Comparison of ENCODE assay signal across 10 cellular contexts in the genomic region with DNA sequence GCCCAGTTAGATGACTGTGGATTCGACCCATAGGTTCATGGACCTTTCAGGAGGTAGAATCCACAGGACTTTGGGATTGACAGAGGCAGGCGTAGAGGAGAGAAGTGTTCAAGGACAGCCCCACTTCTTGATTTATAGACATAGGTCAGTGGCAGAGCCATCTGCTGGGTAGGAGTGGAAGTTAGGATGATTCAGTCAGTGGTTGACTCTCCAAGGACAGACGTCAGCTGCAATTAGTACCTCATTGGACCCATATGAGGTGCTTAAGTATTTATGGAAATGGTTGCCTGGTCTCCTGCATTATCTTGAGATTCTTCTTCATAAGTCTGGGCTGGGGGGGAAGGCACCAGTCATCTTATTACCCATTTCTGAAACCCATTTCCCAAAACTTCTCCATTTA.
A peak's percentile ranks its signal among the peaks of the same experiment; 100 is the strongest.
DNase-seq lines count a peak whose midpoint lies in the region; ATAC-seq, FAIRE-seq and TF ChIP-seq lines count a peak whose summit lies in the region.
"Had no signal": no experiment of that assay in that cellular context is flagged by ENCODE, and none has a peak within 500 bp of the region (broad histone marks: within the 10 kb centered on the region; RNA-seq: fewer than 3 reads in every experiment).

No MANE protein-coding gene starts in this region.

- no peaks in the 10 kb centered on the region for H3K27me3 Mint-ChIP-seq in GM23338 (ENCODE audit: insufficient read depth, low read depth, poor library complexity)

- in situ Hi-C loops in K562 (cut with MboI): no loop called here

- TF ChIP-seq POLR2A in K562 (conservative IDR thresholded peaks at IDR 0.05): no peak

- H3K4me2 ChIP-seq in GM23338 (no peak overlapping the region), K562 (ENCODE audit: insufficient read depth, low read length) (no peak overlapping the region)

- CTCF ChIA-PET in K562 (lab: Yijun Ruan, JAX; ENCODE audit: low intra/inter-chr PET ratio): no interaction called here

- 0% methylated on average over 3 of the region's 3 CpGs for WGBS in K562 (ENCODE audit: insufficient coverage, low coverage, missing lambda C conversion rate)

- H3K9me1 ChIP-seq in K562 (ENCODE audit: control insufficient read depth, insufficient read depth, low read length): no peaks in the 10 kb centered on the region

- H3K27ac ChIP-seq in GM23338 (ENCODE audit: low read depth) (no peak overlapping the region), K562 (ENCODE audit: extremely low read depth, low read depth, low read length) (no peak overlapping the region)

- intact Hi-C loops in K562 (cut with micrococcal nuclease): no loop called here

- peak; percentile 78 for FAIRE-seq in K562 (lab: Jason Lieb, UNC)

- ATAC-seq in GM23338 (peak; percentile 77), K562 (peak; percentile 95), HG02885 (IDR thresholded peaks at IDR 0.05; ENCODE audit: poor library complexity, unreplicated experiment) (no peak)

- H3K9ac ChIP-seq in K562 (ENCODE audit: insufficient read depth in 1 of 2, low read depth in 2 of 2, low read length in 2 of 2): no peak overlapping the region

- H3K4me1 ChIP-seq in GM23338 (ENCODE audit: insufficient read depth) (no peaks in the 10 kb centered on the region), K562 (replicated peaks in 1 of 2; ENCODE audit: control insufficient read depth in 2 of 2, insufficient read depth in 2 of 2, low read length in 2 of 2) (no peaks in the 10 kb centered on the region; a peak in 1 of 5 replicates)

- TF ChIP-seq CTCF in GM23338 (conservative IDR thresholded peaks at IDR 0.05; ENCODE audit: low read depth in 2 of 2) (peak in 1 of 2 experiments; percentile 61; a peak in 2 of 4 replicates), K562 (IDR thresholded peaks at IDR 0.05 in 2 of 3, conservative IDR thresholded peaks at IDR 0.05 in 1 of 3; ENCODE audit: insufficient read depth in 2 of 3, low read depth in 1 of 3, low read length in 3 of 3) (peak in 2 of 3 experiments; percentile 22 to 42; a peak in 3 of 6 replicates)

- H3K4me3 Mint-ChIP-seq in GM23338: no peak overlapping the region
- H3K4me3 Mint-ChIP-seq: activated B cell treated with CpG ODN at 0.5 μM for 24 hours had no signal

- H3K27me3 ChIP-seq in GM23338 (ENCODE audit: insufficient read depth) (no peaks in the 10 kb centered on the region), K562 (ENCODE audit: control insufficient read depth in 2 of 2, insufficient read depth in 2 of 2, low read length in 2 of 2) (no peaks in the 10 kb centered on the region)

- H3K79me2 ChIP-seq in GM23338 (replicated peaks; ENCODE audit: insufficient read depth) (no peaks in the 10 kb centered on the region), K562 (ENCODE audit: control insufficient read depth, insufficient read depth, low read length) (no peaks in the 10 kb centered on the region)

- H2AFZ ChIP-seq in GM23338: peak overlapping the region; percentile 90
- H2AFZ ChIP-seq in K562 (ENCODE audit: low read depth, low read length): 0 out of 2 replicates have a peak overlapping the region, but pooled peaks have one; percentile 35

- H3K36me3 Mint-ChIP-seq in GM23338 (ENCODE audit: low read depth): no peaks in the 10 kb centered on the region

- H3K4me3 ChIP-seq in GM23338: no peak overlapping the region
- no peak overlapping the region for H3K4me3 ChIP-seq in K562

- H3K9me3 Mint-ChIP-seq in GM23338: peaks cover 10% of the 10 kb centered on the region; the same call in 2 of the 3 replicates
- H3K9me3 Mint-ChIP-seq: activated B cell treated with CpG ODN at 0.5 μM for 24 hours had no signal

- TF ChIP-seq RAD21 in K562 (CRISPR knock-in tag; conservative IDR thresholded peaks at IDR 0.05 in 1 of 2, IDR thresholded peaks at IDR 0.05 in 1 of 2): peak in 1 of 2 experiments; percentile 50; a peak in 2 of 4 replicates

- BruUV-seq in K562 (replicated peaks; lab: Mats Ljungman, UMichigan): no TSS peak

- 0 out of 2 replicates have a peak, but pooled peaks cover 4% of the 10 kb centered on the region for H3K9me2 ChIP-seq in GM23338 (ENCODE audit: insufficient read depth)

- POLR2A ChIA-PET in K562 (lab: Yijun Ruan, JAX): no interaction called here

- DNase-seq in GM23338 (ENCODE audit: low spot score) (peak; percentile 34), NCI-H460 (ENCODE audit: extremely low read depth, low read depth) (peak; percentile 14), K562 (ENCODE audit: extremely low read depth in 1 of 4, low spot score in 3 of 4) (peak in 2 of 4 experiments; percentile 38 to 44), myocyte (ENCODE audit: low read depth) (peak; percentile 39), NCI-H2029 (lab: John Stamatoyannopoulos, UW) (no peak), NCI-H2107 (lab: John Stamatoyannopoulos, UW) (no peak)
- DNase-seq: activated B cell treated with CpG ODN at 0.5 μM for 24 hours; activated effector memory CD4-positive, alpha-beta T cell treated with anti-CD3 and anti-CD28 coated beads, Interleukin-2, amount 50 U/mL, for 16 hours; NCI-H187 treated with DMSO at 0.1 percent for 48 hours had no signal

- no peaks in the 10 kb centered on the region for H3K9me3 ChIP-seq in K562 (replicated peaks; ENCODE audit: control insufficient read depth, insufficient read depth, low read depth, low read length)

- no peaks in the 10 kb centered on the region for H3K4me1 Mint-ChIP-seq in GM23338
- H3K4me1 Mint-ChIP-seq: activated B cell treated with CpG ODN at 0.5 μM for 24 hours had no signal

- H4K20me1 ChIP-seq in GM23338 (replicated peaks; ENCODE audit: insufficient read depth): no peaks in the 10 kb centered on the region
- no peaks in the 10 kb centered on the region for H4K20me1 ChIP-seq in K562 (replicated peaks; ENCODE audit: control insufficient read depth, insufficient read depth, low read length)

- TF ChIP-seq EP300 in K562 (IDR thresholded peaks at IDR 0.05; ENCODE audit: low read length): no peak

- H3K27ac Mint-ChIP-seq in GM23338: 0 out of 2 replicates have a peak overlapping the region, but pooled peaks have one; percentile 3
- H3K27ac Mint-ChIP-seq: activated B cell treated with CpG ODN at 0.5 μM for 24 hours had no signal

- H3F3A ChIP-seq in GM23338 (replicated peaks; ENCODE audit: low read depth): 0 out of 2 replicates have a peak, but pooled peaks cover 4% of the 10 kb centered on the region

- H3K36me3 ChIP-seq in GM23338 (ENCODE audit: insufficient read depth): no peaks in the 10 kb centered on the region
- no peaks in the 10 kb centered on the region for H3K36me3 ChIP-seq in K562 (ENCODE audit: control insufficient read depth, insufficient read depth, low read length)

TF ChIP-seq in K562, 482 proteins besides CTCF, POLR2A, EP300 and RAD21:
- TF ChIP-seq, protein P1, sequence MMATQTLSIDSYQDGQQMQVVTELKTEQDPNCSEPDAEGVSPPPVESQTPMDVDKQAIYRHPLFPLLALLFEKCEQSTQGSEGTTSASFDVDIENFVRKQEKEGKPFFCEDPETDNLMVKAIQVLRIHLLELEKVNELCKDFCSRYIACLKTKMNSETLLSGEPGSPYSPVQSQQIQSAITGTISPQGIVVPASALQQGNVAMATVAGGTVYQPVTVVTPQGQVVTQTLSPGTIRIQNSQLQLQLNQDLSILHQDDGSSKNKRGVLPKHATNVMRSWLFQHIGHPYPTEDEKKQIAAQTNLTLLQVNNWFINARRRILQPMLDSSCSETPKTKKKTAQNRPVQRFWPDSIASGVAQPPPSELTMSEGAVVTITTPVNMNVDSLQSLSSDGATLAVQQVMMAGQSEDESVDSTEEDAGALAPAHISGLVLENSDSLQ (IDR thresholded peaks at IDR 0.05): peak; percentile 88
- peak in 1 of 2 experiments; percentile 31; a peak in 1 of 3 replicates for TF ChIP-seq CBX3 (IDR thresholded peaks at IDR 0.05; ENCODE audit: borderline replicate concordance in 1 of 2, low read length in 2 of 2)
- peak; percentile 81; the same call in 1 of the 2 replicates for TF ChIP-seq FOSL1 (tag; conservative IDR thresholded peaks at IDR 0.05)
- TF ChIP-seq ETV5 (CRISPR knock-in tag; IDR thresholded peaks at IDR 0.05; ENCODE audit: low read depth): 0 out of 2 replicates have a peak, but pooled peaks have one; percentile 31
- 0 out of 2 replicates have a peak, but pooled peaks have one; percentile 37 for TF ChIP-seq JUND (IDR thresholded peaks at IDR 0.05; ENCODE audit: borderline replicate concordance, low read depth, low read length)
- TF ChIP-seq JUND (tag; IDR thresholded peaks at IDR 0.05; ENCODE audit: borderline replicate concordance, low read depth, low read length): 0 out of 3 replicates have a peak, but pooled peaks have one; percentile 32
- no peak for TF ChIP-seq ZFP1 (CRISPR knock-in tag; IDR thresholded peaks at IDR 0.05)
- TF ChIP-seq CREM (IDR thresholded peaks at IDR 0.05; ENCODE audit: low read depth): peak; percentile 29; the same call in 1 of the 2 replicates
- peak; percentile 46; the same call in 1 of the 2 replicates for TF ChIP-seq SPI1 (IDR thresholded peaks at IDR 0.05; ENCODE audit: borderline replicate concordance, low read depth, low read length)
- TF ChIP-seq, protein P2, sequence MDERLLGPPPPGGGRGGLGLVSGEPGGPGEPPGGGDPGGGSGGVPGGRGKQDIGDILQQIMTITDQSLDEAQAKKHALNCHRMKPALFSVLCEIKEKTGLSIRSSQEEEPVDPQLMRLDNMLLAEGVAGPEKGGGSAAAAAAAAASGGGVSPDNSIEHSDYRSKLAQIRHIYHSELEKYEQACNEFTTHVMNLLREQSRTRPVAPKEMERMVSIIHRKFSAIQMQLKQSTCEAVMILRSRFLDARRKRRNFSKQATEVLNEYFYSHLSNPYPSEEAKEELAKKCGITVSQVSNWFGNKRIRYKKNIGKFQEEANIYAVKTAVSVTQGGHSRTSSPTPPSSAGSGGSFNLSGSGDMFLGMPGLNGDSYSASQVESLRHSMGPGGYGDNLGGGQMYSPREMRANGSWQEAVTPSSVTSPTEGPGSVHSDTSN (CRISPR knock-in tag; IDR thresholded peaks at IDR 0.05; ENCODE audit: low read depth): no peak
- TF ChIP-seq, protein P2 (tag; conservative IDR thresholded peaks at IDR 0.05; ENCODE audit: low read depth): peak; percentile 90
- TF ChIP-seq ZKSCAN3 (CRISPR knock-in tag; IDR thresholded peaks at IDR 0.05): no peak
- no peak for TF ChIP-seq MAFF (IDR thresholded peaks at IDR 0.05; ENCODE audit: low read length)
- TF ChIP-seq MEIS2 (IDR thresholded peaks at IDR 0.05; ENCODE audit: partially characterized antibody): peak; percentile 90
- TF ChIP-seq TCF3 (CRISPR knock-in tag; IDR thresholded peaks at IDR 0.05): 0 out of 2 replicates have a peak, but pooled peaks have one; percentile 11

Comparison
In these comparisons a context has a peak if more than half of its experiments do, and no peak if none do; other contexts are left out.
1. DNase-seq: peak in GM23338 (single experiment), NCI-H460 (single experiment) and myocyte (single experiment); none in NCI-H2029 (single experiment) and NCI-H2107 (single experiment).